In the genomic region with DNA sequence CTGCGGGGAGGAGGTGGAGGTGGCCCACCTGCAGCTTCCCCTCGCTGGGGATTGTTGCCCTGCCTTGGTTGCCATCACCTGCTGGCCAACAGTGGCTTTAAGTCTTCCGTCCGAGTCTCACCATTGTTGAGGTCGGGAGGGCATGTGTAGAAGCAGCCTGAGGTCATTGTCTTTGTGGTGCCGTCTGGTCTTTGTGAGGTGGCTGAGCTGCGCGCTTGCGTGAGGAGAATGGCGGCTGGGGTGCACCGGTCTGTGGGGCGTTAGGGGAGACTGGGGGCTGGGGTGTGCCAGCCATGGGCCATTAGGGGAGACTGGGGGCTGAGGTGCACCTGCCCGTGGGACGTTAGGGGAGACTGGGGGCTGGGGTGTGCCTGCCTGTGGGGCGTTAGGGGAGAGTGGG, we compare ENCODE assay signal across 17 cellular contexts. TPM values are rescaled to one million over a fixed set of nuclear protein-coding genes. Genes with fewer than 3 reads are reported as not detected.
A peak's percentile ranks its signal among the peaks of the same experiment; 100 is the strongest.
DNase-seq lines count a peak whose midpoint lies in the region; ATAC-seq and TF ChIP-seq lines count a peak whose summit lies in the region.
"Had no signal": no experiment of that assay in that cellular context is flagged by ENCODE, and none has a peak within 500 bp of the region (broad histone marks: within the 10 kb centered on the region; RNA-seq: fewer than 3 reads in every experiment).

No MANE protein-coding gene starts in this region.

- no peaks in the 10 kb centered on the region for H3K9me3 ChIP-seq in right atrium auricular region

- peak overlapping the region; percentile 54; the same call in 1 of the 2 replicates for H3K27ac Mint-ChIP-seq in WTC11
- peak overlapping the region; percentile 3 for H3K27ac Mint-ChIP-seq in neural crest cell (ENCODE audit: unreplicated experiment)
- peak overlapping the region; percentile 6 for H3K27ac Mint-ChIP-seq in stimulated activated naive B cell treated with anti-CD40 and anti-IgM and Interleukin-4, amounts not matched to agents 10 μg/mL and 1 μg/mL and 100 μg/mL, for 72 hours
- H3K27ac Mint-ChIP-seq: CD4-positive, alpha-beta memory T cell had no signal

- intact Hi-C loops in Right ventricle myocardium inferior (cut with DNase I), result no loop called here

- ATAC-seq in Right ventricle myocardium inferior, result no peak
- no peak for ATAC-seq in WTC11
- ATAC-seq in stimulated activated naive B cell treated with anti-CD40 and anti-IgM and Interleukin-4, amounts not matched to agents 10 μg/mL and 1 μg/mL and 100 μg/mL, for 72 hours (replicated peaks), result no peak
- ATAC-seq in GM21381 (IDR thresholded peaks at IDR 0.05; ENCODE audit: unreplicated experiment), result no peak
- ATAC-seq: HepG2 had no signal

- H3K9me3 Mint-ChIP-seq in WTC11, result no peaks in the 10 kb centered on the region
- H3K9me3 Mint-ChIP-seq in neural crest cell, result peaks cover 8% of the 10 kb centered on the region
- H3K9me3 Mint-ChIP-seq in stimulated activated naive B cell treated with anti-CD40 and anti-IgM and Interleukin-4, amounts not matched to agents 10 μg/mL and 1 μg/mL and 100 μg/mL, for 72 hours, result peaks cover 3 to 6% of the 10 kb centered on the region in 2 donors

- CTCF ChIA-PET in WTC11 (lab: Charles Lee), result no interaction called here

- H3K27me3 Mint-ChIP-seq in WTC11 (ENCODE audit: low read depth) (no peaks in the 10 kb centered on the region), neural crest cell (ENCODE audit: low read depth) (no peaks in the 10 kb centered on the region)
- no peaks in the 10 kb centered on the region for H3K27me3 Mint-ChIP-seq in stimulated activated naive B cell treated with anti-CD40 and anti-IgM and Interleukin-4, amounts not matched to agents 10 μg/mL and 1 μg/mL and 100 μg/mL, for 72 hours
- H3K27me3 Mint-ChIP-seq: CD4-positive, alpha-beta memory T cell had no signal

- DNase-seq in Right ventricle myocardium inferior (ENCODE audit: missing footprints), result peak; percentile 20
- no peak for DNase-seq in right atrium auricular region (ENCODE audit: low spot score)
- no peak for DNase-seq in WTC11 (ENCODE audit: low spot score)
- no peak for DNase-seq in neural crest cell (ENCODE audit: low read depth, low spot score)
- no peak for DNase-seq in stimulated activated naive B cell treated with anti-CD40 and anti-IgM and Interleukin-4, amounts not matched to agents 10 μg/mL and 1 μg/mL and 100 μg/mL, for 72 hours
- DNase-seq in dermis blood vessel endothelial cell, result no peak
- no peak for DNase-seq in NCI-H1436 (lab: John Stamatoyannopoulos, UW)
- DNase-seq: ACHN; C1 segment of cervical spinal cord; CD4-positive, alpha-beta memory T cell; DMS79; EL; H9 had no signal

- H3K4me3 Mint-ChIP-seq in WTC11, result no peak overlapping the region
- no peak overlapping the region for H3K4me3 Mint-ChIP-seq in neural crest cell
- H3K4me3 Mint-ChIP-seq in stimulated activated naive B cell treated with anti-CD40 and anti-IgM and Interleukin-4, amounts not matched to agents 10 μg/mL and 1 μg/mL and 100 μg/mL, for 72 hours, result no peak overlapping the region
- H3K4me3 Mint-ChIP-seq: CD4-positive, alpha-beta memory T cell; H9 had no signal

- H3K4me1 ChIP-seq in right atrium auricular region, result peaks cover 0 to 31% of the 10 kb centered on the region in 2 donors

- H3K36me3 Mint-ChIP-seq in WTC11 (peaks cover 55% of the 10 kb centered on the region), neural crest cell (ENCODE audit: low read depth) (peaks cover 26% of the 10 kb centered on the region)
- peaks cover 42 to 59% of the 10 kb centered on the region in 2 donors for H3K36me3 Mint-ChIP-seq in stimulated activated naive B cell treated with anti-CD40 and anti-IgM and Interleukin-4, amounts not matched to agents 10 μg/mL and 1 μg/mL and 100 μg/mL, for 72 hours

- H3K36me3 ChIP-seq in right atrium auricular region, result no peaks in the 10 kb centered on the region

- H3K4me1 Mint-ChIP-seq in WTC11 (peaks cover 8% of the 10 kb centered on the region), neural crest cell (peaks cover 8% of the 10 kb centered on the region)
- peaks cover 0 to 8% of the 10 kb centered on the region in 2 donors for H3K4me1 Mint-ChIP-seq in stimulated activated naive B cell treated with anti-CD40 and anti-IgM and Interleukin-4, amounts not matched to agents 10 μg/mL and 1 μg/mL and 100 μg/mL, for 72 hours

- no peaks in the 10 kb centered on the region for H3K27me3 ChIP-seq in right atrium auricular region

- no peak overlapping the region for H3K27ac ChIP-seq in right atrium auricular region

- POLR2A ChIA-PET in WTC11 (lab: Charles Lee), result no interaction called here

- TF ChIP-seq CTCF in right atrium auricular region (IDR thresholded peaks at IDR 0.05) (no peak), WTC11 (IDR thresholded peaks at IDR 0.05) (no peak), neural crest cell (conservative IDR thresholded peaks at IDR 0.05) (no peak)

- H3K4me3 ChIP-seq in right atrium auricular region, result no peak overlapping the region

TF ChIP-seq in WTC11, 78 proteins besides CTCF, POLR2A, EP300 and RAD21 (continues in another document):
- TF ChIP-seq, protein P1, sequence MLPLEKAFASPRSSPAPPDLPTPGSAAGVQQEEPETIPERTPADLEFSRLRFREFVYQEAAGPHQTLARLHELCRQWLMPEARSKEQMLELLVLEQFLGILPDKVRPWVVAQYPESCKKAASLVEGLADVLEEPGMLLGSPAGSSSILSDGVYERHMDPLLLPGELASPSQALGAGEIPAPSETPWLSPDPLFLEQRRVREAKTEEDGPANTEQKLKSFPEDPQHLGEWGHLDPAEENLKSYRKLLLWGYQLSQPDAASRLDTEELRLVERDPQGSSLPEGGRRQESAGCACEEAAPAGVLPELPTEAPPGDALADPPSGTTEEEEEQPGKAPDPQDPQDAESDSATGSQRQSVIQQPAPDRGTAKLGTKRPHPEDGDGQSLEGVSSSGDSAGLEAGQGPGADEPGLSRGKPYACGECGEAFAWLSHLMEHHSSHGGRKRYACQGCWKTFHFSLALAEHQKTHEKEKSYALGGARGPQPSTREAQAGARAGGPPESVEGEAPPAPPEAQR (CRISPR knock-in tag; IDR thresholded peaks at IDR 0.05), result no peak
- TF ChIP-seq TEAD1 (CRISPR knock-in tag; IDR thresholded peaks at IDR 0.05), result no peak
- no peak for TF ChIP-seq GRHL2 (CRISPR knock-in tag; IDR thresholded peaks at IDR 0.05; ENCODE audit: insufficient replicate concordance, severe bottlenecking)
- no peak for TF ChIP-seq ZMAT4 (CRISPR knock-in tag; IDR thresholded peaks at IDR 0.05)
- TF ChIP-seq, protein P2, sequence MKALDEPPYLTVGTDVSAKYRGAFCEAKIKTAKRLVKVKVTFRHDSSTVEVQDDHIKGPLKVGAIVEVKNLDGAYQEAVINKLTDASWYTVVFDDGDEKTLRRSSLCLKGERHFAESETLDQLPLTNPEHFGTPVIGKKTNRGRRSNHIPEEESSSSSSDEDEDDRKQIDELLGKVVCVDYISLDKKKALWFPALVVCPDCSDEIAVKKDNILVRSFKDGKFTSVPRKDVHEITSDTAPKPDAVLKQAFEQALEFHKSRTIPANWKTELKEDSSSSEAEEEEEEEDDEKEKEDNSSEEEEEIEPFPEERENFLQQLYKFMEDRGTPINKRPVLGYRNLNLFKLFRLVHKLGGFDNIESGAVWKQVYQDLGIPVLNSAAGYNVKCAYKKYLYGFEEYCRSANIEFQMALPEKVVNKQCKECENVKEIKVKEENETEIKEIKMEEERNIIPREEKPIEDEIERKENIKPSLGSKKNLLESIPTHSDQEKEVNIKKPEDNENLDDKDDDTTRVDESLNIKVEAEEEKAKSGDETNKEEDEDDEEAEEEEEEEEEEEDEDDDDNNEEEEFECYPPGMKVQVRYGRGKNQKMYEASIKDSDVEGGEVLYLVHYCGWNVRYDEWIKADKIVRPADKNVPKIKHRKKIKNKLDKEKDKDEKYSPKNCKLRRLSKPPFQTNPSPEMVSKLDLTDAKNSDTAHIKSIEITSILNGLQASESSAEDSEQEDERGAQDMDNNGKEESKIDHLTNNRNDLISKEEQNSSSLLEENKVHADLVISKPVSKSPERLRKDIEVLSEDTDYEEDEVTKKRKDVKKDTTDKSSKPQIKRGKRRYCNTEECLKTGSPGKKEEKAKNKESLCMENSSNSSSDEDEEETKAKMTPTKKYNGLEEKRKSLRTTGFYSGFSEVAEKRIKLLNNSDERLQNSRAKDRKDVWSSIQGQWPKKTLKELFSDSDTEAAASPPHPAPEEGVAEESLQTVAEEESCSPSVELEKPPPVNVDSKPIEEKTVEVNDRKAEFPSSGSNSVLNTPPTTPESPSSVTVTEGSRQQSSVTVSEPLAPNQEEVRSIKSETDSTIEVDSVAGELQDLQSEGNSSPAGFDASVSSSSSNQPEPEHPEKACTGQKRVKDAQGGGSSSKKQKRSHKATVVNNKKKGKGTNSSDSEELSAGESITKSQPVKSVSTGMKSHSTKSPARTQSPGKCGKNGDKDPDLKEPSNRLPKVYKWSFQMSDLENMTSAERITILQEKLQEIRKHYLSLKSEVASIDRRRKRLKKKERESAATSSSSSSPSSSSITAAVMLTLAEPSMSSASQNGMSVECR (CRISPR knock-in tag; IDR thresholded peaks at IDR 0.05; ENCODE audit: borderline replicate concordance), result no peak
- TF ChIP-seq ZNF396 (CRISPR knock-in tag; IDR thresholded peaks at IDR 0.05; ENCODE audit: borderline replicate concordance), result no peak

RNA-seq across cellular contexts. Expression of gene ZNF750, which starts 36.2 kb away (rescaled TPM):
- total RNA-seq in Right ventricle myocardium inferior (not detected), right atrium auricular region (not detected), WTC11 (2021) (0.04 to 0.07 TPM in 2 of 3 replicates, not detected in the other), neural crest cell (not detected in 2 replicates), dermis blood vessel endothelial cell (0.05 TPM in 1 of 2 replicates, not detected in the other)
- total RNA-seq: A172; CD4-positive, alpha-beta memory T cell; H9; HepG2; HT1080 had no signal

RNA-seq across cellular contexts. Expression of gene TBCD, which starts 51.7 kb away (rescaled TPM):
- total RNA-seq in Right ventricle myocardium inferior, result 43.4 TPM
- total RNA-seq in right atrium auricular region, result 10 to 100 TPM; 19.4 to 29.6 TPM
- 170 to 176 TPM (median 173 TPM) in 3 replicates for total RNA-seq in WTC11 (2021)
- total RNA-seq in neural crest cell, result 155 and 166 TPM in 2 replicates
- total RNA-seq in dermis blood vessel endothelial cell, result 50.9 and 78.6 TPM in 2 replicates

Comparison
In these comparisons a context has a peak if more than half of its experiments do, and no peak if none do; other contexts are left out.
1. H3K27ac Mint-ChIP-seq: peak in every context shown above with its lines; median percentile 54 in WTC11; 6 in stimulated activated naive B cell treated with anti-CD40 and anti-IgM and Interleukin-4, amounts not matched to agents 10 μg/mL and 1 μg/mL and 100 μg/mL, for 72 hours; 3 in neural crest cell.